In the genomic region with DNA sequence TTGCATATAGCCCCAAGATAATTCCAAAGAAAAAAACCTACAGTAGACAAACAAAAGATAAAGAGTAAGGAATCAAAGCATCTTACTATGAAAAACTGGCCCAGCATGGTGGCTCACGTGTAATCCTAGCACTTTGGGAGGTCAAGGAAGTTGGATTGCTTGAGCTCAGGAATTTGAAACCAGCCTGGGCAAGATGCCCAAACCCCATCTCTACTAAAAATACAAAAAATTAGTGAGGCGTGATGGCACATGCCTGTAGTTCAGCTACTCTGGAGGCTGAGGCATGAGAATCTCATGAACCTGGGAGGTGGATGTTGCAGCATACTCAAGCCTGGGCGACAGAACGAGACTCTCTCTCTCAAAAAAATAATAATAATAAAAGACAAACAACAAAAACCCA, we compare ENCODE assay signal across 21 cellular contexts.
"Had no signal": no experiment of that assay in that cellular context is flagged by ENCODE, and none has a peak within 500 bp of the region (broad histone marks: within the 10 kb centered on the region; RNA-seq: fewer than 3 reads in every experiment).

No MANE protein-coding gene starts in this region.

- FAIRE-seq: astrocyte, endothelial cell of umbilical vein, islet of Langerhans had no signal

- DNase-seq: activated CD4-positive, alpha-beta memory T cell treated with anti-CD3 and anti-CD28 coated beads for 36 hours; activated CD4-positive, alpha-beta T cell treated with anti-CD3 and anti-CD28 coated beads for 36 hours; activated naive CD4-positive, alpha-beta T cell treated with anti-CD3 and anti-CD28 coated beads, Interleukin-2, amount 50 U/mL, for 16 hours; activated T-cell treated with anti-CD3 and anti-CD28 coated beads, Interleukin-2, amount 50 U/mL, for 24 hours; effector CD8-positive, alpha-beta T cell; foreskin melanocyte; heart right ventricle; left ventricle myocardium superior; mesenchymal stem cell; nucleus accumbens; right cardiac atrium; stimulated activated CD4-positive, alpha-beta T cell treated with anti-CD3 and anti-CD28 coated beads, Interleukin-15, amount 100 ng/mL, for 24 hours; stimulated activated CD4-positive, alpha-beta T cell treated with anti-CD3 and anti-CD28 coated beads, Interleukin-4, amount 100 ng/mL, for 24 hours; stimulated activated naive CD8-positive, alpha-beta T cell treated with anti-CD3 and anti-CD28 coated beads, Interleukin-15, Interleukin-2, amounts not matched to agents 100 U/mL and 50 U/mL, for 24 hours; trophoblast cell; WERI-Rb-1 had no signal

- H3K4me3 ChIP-seq: heart right ventricle, skin epidermis had no signal

- H3K27me3 ChIP-seq: heart right ventricle had no signal

- ATAC-seq: activated CD4-positive, alpha-beta T cell treated with anti-CD3 and anti-CD28 coated beads for 36 hours; heart right ventricle; left ventricle myocardium superior; natural killer cell treated with Interleukin-12 subunit alpha and Interleukin-12 subunit beta and Interleukin-15 and Interleukin-18, amount 100 ng/mL, for 72 hours; right cardiac atrium; stimulated activated naive CD8-positive, alpha-beta T cell treated with anti-CD3 and anti-CD28 coated beads, Interleukin-15, Interleukin-2, amounts not matched to agents 100 U/mL and 50 U/mL, for 24 hours had no signal

- H3K36me3 ChIP-seq: heart right ventricle, WERI-Rb-1 had no signal
